Comparison of ENCODE assay signal across 1 cellular context in genomic region chr11:121722431-121723256, GRCh38.
TF ChIP-seq lines count a peak whose summit lies in the region.

No MANE protein-coding gene starts in this region.

TF ChIP-seq in HepG2, 621 proteins besides CTCF, POLR2A, EP300 and RAD21 (continued from another document and continues in another):
- TF ChIP-seq, protein P1, sequence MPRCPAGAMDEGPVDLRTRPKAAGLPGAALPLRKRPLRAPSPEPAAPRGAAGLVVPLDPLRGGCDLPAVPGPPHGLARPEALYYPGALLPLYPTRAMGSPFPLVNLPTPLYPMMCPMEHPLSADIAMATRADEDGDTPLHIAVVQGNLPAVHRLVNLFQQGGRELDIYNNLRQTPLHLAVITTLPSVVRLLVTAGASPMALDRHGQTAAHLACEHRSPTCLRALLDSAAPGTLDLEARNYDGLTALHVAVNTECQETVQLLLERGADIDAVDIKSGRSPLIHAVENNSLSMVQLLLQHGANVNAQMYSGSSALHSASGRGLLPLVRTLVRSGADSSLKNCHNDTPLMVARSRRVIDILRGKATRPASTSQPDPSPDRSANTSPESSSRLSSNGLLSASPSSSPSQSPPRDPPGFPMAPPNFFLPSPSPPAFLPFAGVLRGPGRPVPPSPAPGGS (CRISPR knock-in tag; IDR thresholded peaks at IDR 0.05) = no peak
- TF ChIP-seq MED1 (CRISPR knock-in tag; IDR thresholded peaks at IDR 0.05) (peak; percentile 59), NFKB2 (CRISPR knock-in tag; IDR thresholded peaks at IDR 0.05; ENCODE audit: borderline replicate concordance) (peak; percentile 85), ZNF841 (CRISPR knock-in tag; IDR thresholded peaks at IDR 0.05; ENCODE audit: borderline replicate concordance) (no peak), REST (IDR thresholded peaks at IDR 0.05; ENCODE audit: borderline replicate concordance in 1 of 2, low read depth in 1 of 2, low read length in 2 of 2) (no peak), ZNF747 (CRISPR knock-in tag; IDR thresholded peaks at IDR 0.05; ENCODE audit: borderline replicate concordance) (no peak), PPARG (CRISPR knock-in tag; conservative IDR thresholded peaks at IDR 0.05) (peak; percentile 50; the same call in 1 of the 2 replicates), ZKSCAN8 (CRISPR knock-in tag; IDR thresholded peaks at IDR 0.05; ENCODE audit: borderline replicate concordance) (0 out of 2 replicates have a peak, but pooled peaks have one; percentile 23), ZNF136 (CRISPR knock-in tag; IDR thresholded peaks at IDR 0.05; ENCODE audit: low read depth) (no peak), REPIN1 (CRISPR knock-in tag; IDR thresholded peaks at IDR 0.05; ENCODE audit: borderline replicate concordance, low read depth) (peak; percentile 88), ATF7-NPFF (CRISPR knock-in tag; IDR thresholded peaks at IDR 0.05; ENCODE audit: low read depth) (peak; percentile 79), IRX3 (CRISPR knock-in tag; IDR thresholded peaks at IDR 0.05; ENCODE audit: borderline replicate concordance, low read depth) (no peak), MAZ (IDR thresholded peaks at IDR 0.05; ENCODE audit: borderline replicate concordance, low read depth, low read length) (no peak), MAZ (CRISPR knock-in tag; IDR thresholded peaks at IDR 0.05; ENCODE audit: low read depth) (peak; percentile 54; the same call in 1 of the 2 replicates), NPAS2 (CRISPR knock-in tag; IDR thresholded peaks at IDR 0.05; ENCODE audit: borderline replicate concordance) (no peak), PCBP1 (IDR thresholded peaks at IDR 0.05; ENCODE audit: borderline replicate concordance, low read depth, low read length) (no peak), RXRB (CRISPR knock-in tag; IDR thresholded peaks at IDR 0.05; ENCODE audit: borderline replicate concordance) (peak; percentile 71), SAP130 (CRISPR knock-in tag; IDR thresholded peaks at IDR 0.05; ENCODE audit: low read depth) (peak; percentile 67), ERF (CRISPR knock-in tag; IDR thresholded peaks at IDR 0.05) (peak; percentile 97), ELF4 (CRISPR knock-in tag; IDR thresholded peaks at IDR 0.05; ENCODE audit: borderline replicate concordance) (no peak), MBD4 (IDR thresholded peaks at IDR 0.05; ENCODE audit: borderline replicate concordance, low read length) (no peak), ZNF318 (CRISPR knock-in tag; IDR thresholded peaks at IDR 0.05) (0 out of 2 replicates have a peak, but pooled peaks have one; percentile 55), TGIF2 (CRISPR knock-in tag; IDR thresholded peaks at IDR 0.05) (peak; percentile 69; the same call in 1 of the 2 replicates), KMT2A (CRISPR knock-in tag; IDR thresholded peaks at IDR 0.05) (0 out of 2 replicates have a peak, but pooled peaks have one; percentile 36), KAT2B (IDR thresholded peaks at IDR 0.05; ENCODE audit: borderline replicate concordance, low read depth, low read length) (no peak), POLR2G (IDR thresholded peaks at IDR 0.05; ENCODE audit: low read depth, low read length) (no peak), ZNF883 (CRISPR knock-in tag; IDR thresholded peaks at IDR 0.05; ENCODE audit: not compliant biosample characterization) (peak; percentile 46), RFX5 (IDR thresholded peaks at IDR 0.05; ENCODE audit: low read depth, low read length) (no peak), POLR2AphosphoS2 (IDR thresholded peaks at IDR 0.05; ENCODE audit: low read depth, low read length) (no peak)
- TF ChIP-seq, protein P2, sequence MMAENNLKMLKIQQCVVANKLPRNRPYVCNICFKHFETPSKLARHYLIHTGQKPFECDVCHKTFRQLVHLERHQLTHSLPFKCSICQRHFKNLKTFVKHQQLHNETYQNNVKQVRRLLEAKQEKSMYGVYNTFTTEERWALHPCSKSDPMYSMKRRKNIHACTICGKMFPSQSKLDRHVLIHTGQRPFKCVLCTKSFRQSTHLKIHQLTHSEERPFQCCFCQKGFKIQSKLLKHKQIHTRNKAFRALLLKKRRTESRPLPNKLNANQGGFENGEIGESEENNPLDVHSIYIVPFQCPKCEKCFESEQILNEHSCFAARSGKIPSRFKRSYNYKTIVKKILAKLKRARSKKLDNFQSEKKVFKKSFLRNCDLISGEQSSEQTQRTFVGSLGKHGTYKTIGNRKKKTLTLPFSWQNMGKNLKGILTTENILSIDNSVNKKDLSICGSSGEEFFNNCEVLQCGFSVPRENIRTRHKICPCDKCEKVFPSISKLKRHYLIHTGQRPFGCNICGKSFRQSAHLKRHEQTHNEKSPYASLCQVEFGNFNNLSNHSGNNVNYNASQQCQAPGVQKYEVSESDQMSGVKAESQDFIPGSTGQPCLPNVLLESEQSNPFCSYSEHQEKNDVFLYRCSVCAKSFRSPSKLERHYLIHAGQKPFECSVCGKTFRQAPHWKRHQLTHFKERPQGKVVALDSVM (CRISPR knock-in tag; IDR thresholded peaks at IDR 0.05) = peak; percentile 84
- TF ChIP-seq, protein P3, sequence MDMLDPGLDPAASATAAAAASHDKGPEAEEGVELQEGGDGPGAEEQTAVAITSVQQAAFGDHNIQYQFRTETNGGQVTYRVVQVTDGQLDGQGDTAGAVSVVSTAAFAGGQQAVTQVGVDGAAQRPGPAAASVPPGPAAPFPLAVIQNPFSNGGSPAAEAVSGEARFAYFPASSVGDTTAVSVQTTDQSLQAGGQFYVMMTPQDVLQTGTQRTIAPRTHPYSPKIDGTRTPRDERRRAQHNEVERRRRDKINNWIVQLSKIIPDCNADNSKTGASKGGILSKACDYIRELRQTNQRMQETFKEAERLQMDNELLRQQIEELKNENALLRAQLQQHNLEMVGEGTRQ (IDR thresholded peaks at IDR 0.05; ENCODE audit: low read depth, low read length) = peak; percentile 82
- TF ChIP-seq, protein P3 (CRISPR knock-in tag; IDR thresholded peaks at IDR 0.05; ENCODE audit: borderline replicate concordance) = peak; percentile 75; the same call in 1 of the 2 replicates
- TF ChIP-seq, protein P4, sequence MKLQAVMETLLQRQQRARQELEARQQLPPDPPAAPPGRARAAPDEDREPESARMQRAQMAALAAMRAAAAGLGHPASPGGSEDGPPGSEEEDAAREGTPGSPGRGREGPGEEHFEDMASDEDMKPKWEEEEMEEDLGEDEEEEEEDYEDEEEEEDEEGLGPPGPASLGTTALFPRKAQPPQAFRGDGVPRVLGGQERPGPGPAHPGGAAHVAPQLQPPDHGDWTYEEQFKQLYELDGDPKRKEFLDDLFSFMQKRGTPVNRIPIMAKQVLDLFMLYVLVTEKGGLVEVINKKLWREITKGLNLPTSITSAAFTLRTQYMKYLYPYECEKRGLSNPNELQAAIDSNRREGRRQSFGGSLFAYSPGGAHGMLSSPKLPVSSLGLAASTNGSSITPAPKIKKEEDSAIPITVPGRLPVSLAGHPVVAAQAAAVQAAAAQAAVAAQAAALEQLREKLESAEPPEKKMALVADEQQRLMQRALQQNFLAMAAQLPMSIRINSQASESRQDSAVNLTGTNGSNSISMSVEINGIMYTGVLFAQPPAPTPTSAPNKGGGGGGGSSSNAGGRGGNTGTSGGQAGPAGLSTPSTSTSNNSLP (IDR thresholded peaks at IDR 0.05; ENCODE audit: low read depth, low read length) = no peak
- TF ChIP-seq, protein P5, sequence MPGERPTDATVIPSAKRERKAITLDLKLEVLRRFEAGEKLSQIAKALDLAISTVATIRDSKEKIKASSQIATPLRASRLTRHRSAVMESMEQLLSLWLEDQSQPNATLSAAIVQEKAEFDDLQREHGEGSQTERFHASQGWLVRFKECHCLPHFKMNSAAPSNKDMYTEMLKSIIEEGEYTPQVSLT (CRISPR knock-in tag; IDR thresholded peaks at IDR 0.05; ENCODE audit: borderline replicate concordance, low read depth) = no peak
- TF ChIP-seq, protein P6, sequence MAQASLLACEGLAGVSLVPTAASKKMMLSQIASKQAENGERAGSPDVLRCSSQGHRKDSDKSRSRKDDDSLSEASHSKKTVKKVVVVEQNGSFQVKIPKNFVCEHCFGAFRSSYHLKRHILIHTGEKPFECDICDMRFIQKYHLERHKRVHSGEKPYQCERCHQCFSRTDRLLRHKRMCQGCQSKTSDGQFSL (CRISPR knock-in tag; IDR thresholded peaks at IDR 0.05) = no peak
- TF ChIP-seq, protein P7, sequence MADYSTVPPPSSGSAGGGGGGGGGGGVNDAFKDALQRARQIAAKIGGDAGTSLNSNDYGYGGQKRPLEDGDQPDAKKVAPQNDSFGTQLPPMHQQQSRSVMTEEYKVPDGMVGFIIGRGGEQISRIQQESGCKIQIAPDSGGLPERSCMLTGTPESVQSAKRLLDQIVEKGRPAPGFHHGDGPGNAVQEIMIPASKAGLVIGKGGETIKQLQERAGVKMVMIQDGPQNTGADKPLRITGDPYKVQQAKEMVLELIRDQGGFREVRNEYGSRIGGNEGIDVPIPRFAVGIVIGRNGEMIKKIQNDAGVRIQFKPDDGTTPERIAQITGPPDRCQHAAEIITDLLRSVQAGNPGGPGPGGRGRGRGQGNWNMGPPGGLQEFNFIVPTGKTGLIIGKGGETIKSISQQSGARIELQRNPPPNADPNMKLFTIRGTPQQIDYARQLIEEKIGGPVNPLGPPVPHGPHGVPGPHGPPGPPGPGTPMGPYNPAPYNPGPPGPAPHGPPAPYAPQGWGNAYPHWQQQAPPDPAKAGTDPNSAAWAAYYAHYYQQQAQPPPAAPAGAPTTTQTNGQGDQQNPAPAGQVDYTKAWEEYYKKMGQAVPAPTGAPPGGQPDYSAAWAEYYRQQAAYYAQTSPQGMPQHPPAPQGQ (CRISPR knock-in tag; IDR thresholded peaks at IDR 0.05; ENCODE audit: borderline replicate concordance) = no peak
